22 cellular contexts compared by ENCODE assay signal in genomic region chr10:113267616-113268015, GRCh38.
DNase-seq lines count a peak whose midpoint lies in the region; ATAC-seq, FAIRE-seq and TF ChIP-seq lines count a peak whose summit lies in the region.
"Had no signal": no experiment of that assay in that cellular context is flagged by ENCODE, and none has a peak within 500 bp of the region (broad histone marks: within the 10 kb centered on the region; RNA-seq: fewer than 3 reads in every experiment).

No MANE protein-coding gene starts in this region.

- no peaks in the 10 kb centered on the region for H3K4me1 Mint-ChIP-seq in astrocyte (ENCODE audit: low read depth, unreplicated experiment)
- no peaks in the 10 kb centered on the region for H3K4me1 Mint-ChIP-seq in natural killer cell treated with Interleukin-12 subunit alpha and Interleukin-12 subunit beta and Interleukin-15 and Interleukin-18, amount 100 ng/mL, for 72 hours (ENCODE audit: low read depth in 2 of 2)

- TF ChIP-seq RAD21 in A549 (conservative IDR thresholded peaks at IDR 0.05 in 1 of 2, IDR thresholded peaks at IDR 0.05 in 1 of 2): no peak

- TF ChIP-seq POLR2A in A549 (IDR thresholded peaks at IDR 0.05; ENCODE audit: low read length): no peak
- TF ChIP-seq POLR2A in esophagus muscularis mucosa (IDR thresholded peaks at IDR 0.05; ENCODE audit: low read depth): no peak

- no peak overlapping the region for H3K9ac ChIP-seq in astrocyte (ENCODE audit: low read length)

- FAIRE-seq in A549 (lab: Jason Lieb, UNC) (peak; percentile 65), astrocyte (lab: Jason Lieb, UNC) (peak; percentile 75)
- FAIRE-seq: D721Med, HepG2, RCC 7860 had no signal

- no peak overlapping the region for H3K4me3 Mint-ChIP-seq in astrocyte (ENCODE audit: unreplicated experiment)
- H3K4me3 Mint-ChIP-seq in natural killer cell treated with Interleukin-12 subunit alpha and Interleukin-12 subunit beta and Interleukin-15 and Interleukin-18, amount 100 ng/mL, for 72 hours: no peak overlapping the region
- H3K4me3 Mint-ChIP-seq: CD8-positive, alpha-beta T cell had no signal

- H3K4me2 ChIP-seq in A549: no peak overlapping the region
- peak overlapping the region; percentile 17 for H3K4me2 ChIP-seq in astrocyte (ENCODE audit: low read length)

- POLR2A ChIA-PET in A549 (lab: Yijun Ruan, JAX): no interaction called here

- no peak overlapping the region for H3K27ac Mint-ChIP-seq in astrocyte (ENCODE audit: unreplicated experiment)
- H3K27ac Mint-ChIP-seq in natural killer cell treated with Interleukin-12 subunit alpha and Interleukin-12 subunit beta and Interleukin-15 and Interleukin-18, amount 100 ng/mL, for 72 hours: no peak overlapping the region
- H3K27ac Mint-ChIP-seq: CD8-positive, alpha-beta T cell had no signal

- no peaks in the 10 kb centered on the region for H3K79me2 ChIP-seq in astrocyte (ENCODE audit: insufficient read depth, low read length)

- peaks cover 22% of the 10 kb centered on the region for H3K27me3 Mint-ChIP-seq in astrocyte (ENCODE audit: low read depth, unreplicated experiment)
- peaks cover 12 to 24% of the 10 kb centered on the region in 2 donors for H3K27me3 Mint-ChIP-seq in natural killer cell treated with Interleukin-12 subunit alpha and Interleukin-12 subunit beta and Interleukin-15 and Interleukin-18, amount 100 ng/mL, for 72 hours

- H3K27me3 ChIP-seq in astrocyte (ENCODE audit: insufficient read depth, low read length) (peaks cover 4% of the 10 kb centered on the region), esophagus muscularis mucosa (no peaks in the 10 kb centered on the region)

- DNase-seq in A549 (ENCODE audit: low read depth in 1 of 2, low spot score in 1 of 2) (no peak), GM03348 (ENCODE audit: low spot score) (peak; percentile 54), astrocyte (ENCODE audit: low read depth) (peak; percentile 38), fibroblast of the conjunctiva (ENCODE audit: low read depth) (peak; percentile 4), esophagus muscularis mucosa (ENCODE audit: extremely low spot score) (no peak)
- DNase-seq in activated effector memory CD4-positive, alpha-beta T cell treated with Interleukin-2 at 50 U/mL for 16 hours: no peak
- no peak for DNase-seq in natural killer cell treated with Interleukin-12 subunit alpha and Interleukin-12 subunit beta and Interleukin-15 and Interleukin-18, amount 100 ng/mL, for 72 hours (ENCODE audit: low spot score)
- DNase-seq in stimulated activated CD4-positive, alpha-beta T cell treated with anti-CD3 and anti-CD28 coated beads, Interleukin-15, amount 100 ng/mL, for 24 hours: no peak
- DNase-seq: 8988T; CD8-positive, alpha-beta T cell; DMS79 treated with DMSO at 0.1 percent for 48 hours; GF-D8; Karpas-422; NCI-H1417; NCI-H2029; NCI-H2171 treated with DMSO at 0.1 percent for 48 hours; NCI-H510A; NCI-H82; SHP77 treated with DMSO at 0.1 percent for 48 hours had no signal

- no peaks in the 10 kb centered on the region for H4K20me1 ChIP-seq in astrocyte (ENCODE audit: insufficient read depth, low read length)

- no peaks in the 10 kb centered on the region for H3K36me3 Mint-ChIP-seq in astrocyte (ENCODE audit: low read depth, unreplicated experiment)
- H3K36me3 Mint-ChIP-seq in natural killer cell treated with Interleukin-12 subunit alpha and Interleukin-12 subunit beta and Interleukin-15 and Interleukin-18, amount 100 ng/mL, for 72 hours: no peaks in the 10 kb centered on the region
- H3K36me3 Mint-ChIP-seq: CD8-positive, alpha-beta T cell had no signal

- 38% methylated on average over 3 of the region's 3 CpGs for WGBS in A549 (ENCODE audit: missing lambda C conversion rate)
- WGBS in esophagus muscularis mucosa: 56% methylated on average over 3 of the region's 3 CpGs

- H3K4me3 ChIP-seq in A549 (no peak overlapping the region), astrocyte (ENCODE audit: insufficient read depth, low read depth, low read length) (no peak overlapping the region), esophagus muscularis mucosa (no peak overlapping the region)

- CTCF ChIA-PET in A549 (lab: Yijun Ruan, JAX): no interaction called here

- no peaks in the 10 kb centered on the region for H3K36me3 ChIP-seq in astrocyte (ENCODE audit: insufficient read depth, low read length)
- H3K36me3 ChIP-seq in esophagus muscularis mucosa: no peaks in the 10 kb centered on the region

- H3K4me1 ChIP-seq in A549 (no peaks in the 10 kb centered on the region), astrocyte (ENCODE audit: insufficient read depth, low read length) (peaks cover 6% of the 10 kb centered on the region), esophagus muscularis mucosa (peaks cover 0 to 17% (median 4%) of the 10 kb centered on the region in 4 donors)

- intact Hi-C loops in esophagus muscularis mucosa (cut with DNase I): no loop called here

- TF ChIP-seq EP300 in A549 (IDR thresholded peaks at IDR 0.05): no peak
- TF ChIP-seq EP300 in esophagus muscularis mucosa (IDR thresholded peaks at IDR 0.05): no peak

- no peak overlapping the region for H2AFZ ChIP-seq in astrocyte (ENCODE audit: low read depth, low read length)

- no peak for ATAC-seq in A549
- ATAC-seq in natural killer cell treated with Interleukin-12 subunit alpha and Interleukin-12 subunit beta and Interleukin-15 and Interleukin-18, amount 100 ng/mL, for 72 hours: no peak
- ATAC-seq: CD8-positive, alpha-beta T cell; HepG2 had no signal

- no peaks in the 10 kb centered on the region for H3K9me3 ChIP-seq in A549
- no peaks in the 10 kb centered on the region for H3K9me3 ChIP-seq in astrocyte (ENCODE audit: insufficient read depth, low read depth, low read length)
- H3K9me3 ChIP-seq in esophagus muscularis mucosa: no peaks in the 10 kb centered on the region

- peaks cover 2% of the 10 kb centered on the region for H3K9me3 Mint-ChIP-seq in astrocyte (ENCODE audit: unreplicated experiment)
- H3K9me3 Mint-ChIP-seq in natural killer cell treated with Interleukin-12 subunit alpha and Interleukin-12 subunit beta and Interleukin-15 and Interleukin-18, amount 100 ng/mL, for 72 hours: no peaks in the 10 kb centered on the region
- H3K9me3 Mint-ChIP-seq: CD8-positive, alpha-beta T cell had no signal

- no peak overlapping the region for H3K27ac ChIP-seq in A549
- no peak overlapping the region for H3K27ac ChIP-seq in astrocyte (ENCODE audit: low read depth, low read length)
- H3K27ac ChIP-seq in esophagus muscularis mucosa (replicated peaks in 1 of 4): no peak overlapping the region

- TF ChIP-seq CTCF in A549 (IDR thresholded peaks at IDR 0.05): no peak
- TF ChIP-seq CTCF in astrocyte (IDR thresholded peaks at IDR 0.05; ENCODE audit: insufficient read depth, low read depth, low read length): no peak
- no peak for TF ChIP-seq CTCF in esophagus muscularis mucosa (IDR thresholded peaks at IDR 0.05)

TF ChIP-seq in A549, 52 proteins besides CTCF, POLR2A, EP300 and RAD21:
- no peak for TF ChIP-seq HEYL (CRISPR knock-in tag; IDR thresholded peaks at IDR 0.05)
- no peak for TF ChIP-seq JUNB (IDR thresholded peaks at IDR 0.05)
- no peak for TF ChIP-seq RNF2 (IDR thresholded peaks at IDR 0.05; ENCODE audit: borderline replicate concordance, low read depth)
- TF ChIP-seq FOSB (CRISPR knock-in tag; IDR thresholded peaks at IDR 0.05): no peak
- no peak for TF ChIP-seq FOSL2 (IDR thresholded peaks at IDR 0.05)
- no peak for TF ChIP-seq FOSL2 (CRISPR knock-in tag; IDR thresholded peaks at IDR 0.05)
- no peak for TF ChIP-seq RCOR1 (IDR thresholded peaks at IDR 0.05; ENCODE audit: low read depth, low read length)
- TF ChIP-seq HOXA7 (CRISPR knock-in tag; IDR thresholded peaks at IDR 0.05): no peak
- TF ChIP-seq KDM1A (IDR thresholded peaks at IDR 0.05; ENCODE audit: low read depth): no peak
- no peak for TF ChIP-seq ELK1 (IDR thresholded peaks at IDR 0.05; ENCODE audit: low read depth, low read length)
- TF ChIP-seq CBX8 (IDR thresholded peaks at IDR 0.05): no peak
- TF ChIP-seq TP53 (CRISPR knock-in tag; IDR thresholded peaks at IDR 0.05): no peak
- no peak for TF ChIP-seq CEBPB (IDR thresholded peaks at IDR 0.05)
- no peak for TF ChIP-seq EHMT2 (IDR thresholded peaks at IDR 0.05; ENCODE audit: low read depth)
- TF ChIP-seq ZFP36 (IDR thresholded peaks at IDR 0.05; ENCODE audit: borderline replicate concordance, partially characterized antibody): no peak
- TF ChIP-seq MAX (IDR thresholded peaks at IDR 0.05): no peak
- TF ChIP-seq PHF8 (IDR thresholded peaks at IDR 0.05; ENCODE audit: borderline replicate concordance, low read depth): no peak

Comparison
In these comparisons a context has a peak if more than half of its experiments do, and no peak if none do; other contexts are left out.
1. DNase-seq: peak in GM03348 (single experiment), astrocyte (single experiment) and fibroblast of the conjunctiva (single experiment); none in A549 (0 of 2), activated effector memory CD4-positive, alpha-beta T cell treated with Interleukin-2 at 50 U/mL for 16 hours (single experiment), esophagus muscularis mucosa (single experiment), natural killer cell treated with Interleukin-12 subunit alpha and Interleukin-12 subunit beta and Interleukin-15 and Interleukin-18, amount 100 ng/mL, for 72 hours (single experiment) and stimulated activated CD4-positive, alpha-beta T cell treated with anti-CD3 and anti-CD28 coated beads, Interleukin-15, amount 100 ng/mL, for 24 hours (single experiment).